In genomic region chr6:143936986-143937765, GRCh38 we compare ENCODE assay signal across 1 cellular context.
TF ChIP-seq lines count a peak whose summit lies in the region.

No MANE protein-coding gene starts in this region.

TF ChIP-seq in H1, 55 proteins besides CTCF, POLR2A, EP300 and RAD21 (continued from another document):
- TF ChIP-seq ZNF274 (IDR thresholded peaks at IDR 0.05; ENCODE audit: borderline replicate concordance, extremely low read depth, low read length) (no peak), TCF12 (IDR thresholded peaks at IDR 0.05; ENCODE audit: low read depth, low read length) (no peak), CREB1 (IDR thresholded peaks at IDR 0.05) (no peak), POLR2AphosphoS5 (IDR thresholded peaks at IDR 0.05; ENCODE audit: low read depth, low read length) (no peak), CHD1 (IDR thresholded peaks at IDR 0.05; ENCODE audit: low read depth, low read length) (no peak), HDAC2 (IDR thresholded peaks at IDR 0.05; ENCODE audit: borderline replicate concordance in 1 of 2, low read depth in 2 of 2, low read length in 2 of 2) (no peak), SP1 (IDR thresholded peaks at IDR 0.05; ENCODE audit: low read depth, low read length) (no peak), TEAD4 (IDR thresholded peaks at IDR 0.05; ENCODE audit: low read depth, low read length) (no peak), TAF1 (IDR thresholded peaks at IDR 0.05; ENCODE audit: low read depth, low read length) (no peak), TBP (IDR thresholded peaks at IDR 0.05; ENCODE audit: low read depth, low read length) (no peak), SP2 (IDR thresholded peaks at IDR 0.05; ENCODE audit: low read length) (no peak), NANOG (IDR thresholded peaks at IDR 0.05; ENCODE audit: insufficient read depth, low read depth, low read length, poor library complexity, severe bottlenecking) (no peak), SUZ12 (IDR thresholded peaks at IDR 0.05; ENCODE audit: low read length) (no peak)
